In the genomic region with DNA sequence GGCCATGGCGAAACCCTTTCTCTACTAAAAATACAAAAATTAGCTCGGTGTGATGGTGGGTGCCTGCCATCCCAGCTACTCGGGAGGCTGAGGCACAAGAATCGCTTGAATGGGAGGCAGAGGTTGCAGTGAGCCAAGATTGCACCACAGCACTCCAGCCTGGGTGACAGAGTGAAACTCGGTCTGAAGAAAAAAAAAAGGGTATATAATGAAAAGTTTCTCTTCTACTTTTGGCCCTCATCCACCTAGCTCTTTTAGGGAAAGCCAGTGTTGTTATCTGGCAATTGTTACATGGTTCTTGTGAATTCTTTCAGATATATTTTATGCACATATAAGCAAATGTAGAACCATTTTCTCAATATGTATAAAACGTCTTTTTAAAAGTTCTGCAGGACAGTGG, we compare ENCODE assay signal across 16 cellular contexts.
"Had no signal": no experiment of that assay in that cellular context is flagged by ENCODE, and none has a peak within 500 bp of the region (broad histone marks: within the 10 kb centered on the region; RNA-seq: fewer than 3 reads in every experiment).

No MANE protein-coding gene starts in this region.

- H3K36me3 ChIP-seq: cardiac muscle cell, heart right ventricle had no signal

- DNase-seq: activated CD8-positive, alpha-beta memory T cell treated with anti-CD3 and anti-CD28 coated beads for 24 hours; activated CD8-positive, alpha-beta memory T cell treated with anti-CD3 and anti-CD28 coated beads, Interleukin-2, amount 50 U/mL, for 48 hours; activated naive CD4-positive, alpha-beta T cell; effector memory CD8-positive, alpha-beta T cell; heart right ventricle; left ventricle myocardium superior; psoas muscle; right cardiac atrium; SHP77 treated with DMSO at 0.1 percent for 48 hours; stimulated activated CD4-positive, alpha-beta T cell treated with anti-CD3 and anti-CD28 coated beads, Interleukin-4, amount 100 ng/mL, for 1 hour; T-helper 1 cell; T-helper 9 cell had no signal

- H3K27me3 ChIP-seq: cardiac muscle cell, heart right ventricle had no signal

- ATAC-seq: effector memory CD8-positive, alpha-beta T cell; heart right ventricle; left ventricle myocardium superior; psoas muscle; right cardiac atrium; SK-N-SH treated with all-trans-retinoic acid at 6 μM for 48 hours had no signal

- H3K27me3 Mint-ChIP-seq: effector memory CD8-positive, alpha-beta T cell had no signal

- H3K9me3 Mint-ChIP-seq: effector memory CD8-positive, alpha-beta T cell; neural crest cell had no signal

- H3K4me3 Mint-ChIP-seq: effector memory CD8-positive, alpha-beta T cell; neural crest cell had no signal

- H3K27ac ChIP-seq: cardiac muscle cell, heart right ventricle, psoas muscle, skin epidermis had no signal

- H3K9me3 ChIP-seq: heart right ventricle, psoas muscle had no signal

- H3K27ac Mint-ChIP-seq: effector memory CD8-positive, alpha-beta T cell had no signal

- H3K4me3 ChIP-seq: cardiac muscle cell, heart right ventricle, psoas muscle, skin epidermis had no signal
